In the genomic region with DNA sequence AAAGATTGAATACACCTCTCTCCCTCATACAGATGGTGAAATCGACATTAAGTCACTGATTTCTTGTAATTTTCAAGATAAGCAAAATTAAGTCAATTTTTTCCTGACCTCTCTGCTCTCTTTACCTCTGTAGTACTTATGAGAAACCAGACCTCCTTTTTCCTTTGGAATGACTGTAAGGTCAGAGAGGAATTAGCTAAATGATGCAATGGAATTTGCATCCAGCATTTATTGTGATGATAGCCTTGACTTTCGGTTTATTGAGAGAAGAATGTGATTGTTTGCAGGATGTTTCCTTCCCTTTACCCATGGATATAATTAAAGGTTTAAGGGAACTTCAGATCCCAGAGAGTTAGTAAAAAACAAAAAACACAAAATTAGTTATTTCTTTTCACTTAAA, we compare ENCODE assay signal across 21 cellular contexts. TPM values are rescaled to one million over a fixed set of nuclear protein-coding genes. Genes with fewer than 3 reads are reported as not detected.
DNase-seq lines count a peak whose midpoint lies in the region; ATAC-seq, FAIRE-seq and TF ChIP-seq lines count a peak whose summit lies in the region.
"Had no signal": no experiment of that assay in that cellular context is flagged by ENCODE, and none has a peak within 500 bp of the region (broad histone marks: within the 10 kb centered on the region; RNA-seq: fewer than 3 reads in every experiment).

No MANE protein-coding gene starts in this region.

- no peak overlapping the region for H2AFZ ChIP-seq in endothelial cell of umbilical vein (ENCODE audit: low read depth, low read length)

- H3K9me1 ChIP-seq in endothelial cell of umbilical vein (replicated peaks; ENCODE audit: control insufficient read depth, extremely low read depth, insufficient read depth, low read length) = no peaks in the 10 kb centered on the region

- DNase-seq in adipocyte (ENCODE audit: low read depth) = peak; percentile 10
- peak; percentile 14 for DNase-seq in endothelial cell of umbilical vein (ENCODE audit: low read depth, low spot score)
- no peak for DNase-seq in left ventricle myocardium inferior
- no peak for DNase-seq in dermis blood vessel endothelial cell
- DNase-seq in H54 (ENCODE audit: insufficient read length, low spot score) = no peak
- DNase-seq: BE2C, DMS79 treated with DMSO at 0.1 percent for 48 hours, IMR-90, NCI-H1105, NCI-H2081 treated with DMSO at 0.1 percent for 48 hours, NCI-H2171 treated with DMSO at 0.1 percent for 48 hours, NCI-H446, NCI-H526 had no signal

- no peak for FAIRE-seq in endothelial cell of umbilical vein (lab: Jason Lieb, UNC)
- FAIRE-seq in H54 (lab: Jason Lieb, UNC) = no peak
- FAIRE-seq: RCC 7860 had no signal

- H3K9ac ChIP-seq in HUES6 (ENCODE audit: low read length) (no peak overlapping the region), adipocyte (ENCODE audit: low read length) (no peak overlapping the region), endothelial cell of umbilical vein (replicated peaks; ENCODE audit: extremely low read depth, insufficient read depth, low read length) (no peak overlapping the region)

- dilution Hi-C loops in endothelial cell of umbilical vein (cut with MboI; ENCODE audit: extremely low pct_ligation_motif_present, low sequenced_read_pairs) = no loop called here

- no peak overlapping the region for H3K4me2 ChIP-seq in endothelial cell of umbilical vein (ENCODE audit: insufficient read depth, low read length)

- POLR2A ChIA-PET in endothelial cell of umbilical vein (lab: Charles Lee) = no interaction called here

- no peak for ATAC-seq in HG02973 (IDR thresholded peaks at IDR 0.05; ENCODE audit: unreplicated experiment)
- ATAC-seq: Right ventricle myocardium inferior had no signal

- BruUV-seq in endothelial cell of umbilical vein (replicated peaks; lab: Mats Ljungman, UMichigan) = no TSS peak

- peaks cover 4% of the 10 kb centered on the region; the same call in 1 of the 2 replicates for H3K27me3 ChIP-seq in HUES6 (ENCODE audit: control insufficient read depth, insufficient read depth, low read length)
- peaks cover 19% of the 10 kb centered on the region for H3K27me3 ChIP-seq in adipocyte (replicated peaks; ENCODE audit: control insufficient read depth, insufficient read depth, low read length)
- H3K27me3 ChIP-seq in endothelial cell of umbilical vein (ENCODE audit: control insufficient read depth in 2 of 2, insufficient read depth in 2 of 2, low read length in 2 of 2) = no peaks in the 10 kb centered on the region
- no peaks in the 10 kb centered on the region for H3K27me3 ChIP-seq in neutrophil
- H3K27me3 ChIP-seq in left ventricle myocardium inferior (ENCODE audit: low read depth) = no peaks in the 10 kb centered on the region
- H3K27me3 ChIP-seq: BE2C, SJSA1 had no signal

- H3K9me3 ChIP-seq in HUES6 (ENCODE audit: control insufficient read depth, insufficient read depth, low read depth, low read length) (no peaks in the 10 kb centered on the region), adipocyte (ENCODE audit: control insufficient read depth, low read length) (no peaks in the 10 kb centered on the region), endothelial cell of umbilical vein (replicated peaks; ENCODE audit: control insufficient read depth, insufficient read depth, low read length) (no peaks in the 10 kb centered on the region), neutrophil (no peaks in the 10 kb centered on the region), left ventricle myocardium inferior (replicated peaks) (no peaks in the 10 kb centered on the region)
- H3K9me3 ChIP-seq: BE2C, HAP-1, SJSA1 had no signal

- H4K20me1 ChIP-seq in endothelial cell of umbilical vein (replicated peaks; ENCODE audit: control insufficient read depth, extremely low read depth, insufficient read depth, low read length) = no peaks in the 10 kb centered on the region

- H3K4me1 ChIP-seq in HUES6 (ENCODE audit: control insufficient read depth, insufficient read depth, low read length) (peaks cover 53% of the 10 kb centered on the region), adipocyte (ENCODE audit: control insufficient read depth, insufficient read depth, low read length) (no peaks in the 10 kb centered on the region), endothelial cell of umbilical vein (ENCODE audit: control insufficient read depth, extremely low read depth, insufficient read depth, low read length) (peaks cover 4% of the 10 kb centered on the region), neutrophil (ENCODE audit: control insufficient read depth in 1 of 2, insufficient read depth in 1 of 2, low read depth in 1 of 2, low read length in 1 of 2) (peaks cover 0 to 10% of the 10 kb centered on the region in 2 experiments), left ventricle myocardium inferior (no peaks in the 10 kb centered on the region)
- H3K4me1 ChIP-seq: BE2C, SJSA1 had no signal

- intact Hi-C loops in endothelial cell of umbilical vein (cut with micrococcal nuclease) (no loop called here), left ventricle myocardium inferior (cut with micrococcal nuclease) (no loop called here)

- TF ChIP-seq CTCF in endothelial cell of umbilical vein (IDR thresholded peaks at IDR 0.05; ENCODE audit: extremely low read depth in 1 of 2, insufficient read depth in 1 of 2, low read depth in 1 of 2, low read length in 2 of 2) (no peak), neutrophil (IDR thresholded peaks at IDR 0.05) (no peak), left ventricle myocardium inferior (IDR thresholded peaks at IDR 0.05; ENCODE audit: borderline replicate concordance) (no peak)

- H3K36me3 ChIP-seq in HUES6 (ENCODE audit: control insufficient read depth, insufficient read depth, low read length) (no peaks in the 10 kb centered on the region), adipocyte (ENCODE audit: control insufficient read depth, insufficient read depth, low read length, severe bottlenecking) (no peaks in the 10 kb centered on the region), endothelial cell of umbilical vein (ENCODE audit: control insufficient read depth in 2 of 2, extremely low read depth in 1 of 2, insufficient read depth in 2 of 2, low read length in 2 of 2) (no peaks in the 10 kb centered on the region), neutrophil (no peaks in the 10 kb centered on the region), left ventricle myocardium inferior (no peaks in the 10 kb centered on the region)
- H3K36me3 ChIP-seq: BE2C, HAP-1, SJSA1 had no signal

- no peaks in the 10 kb centered on the region for H3K79me2 ChIP-seq in endothelial cell of umbilical vein (ENCODE audit: control insufficient read depth, insufficient read depth, low read length)

- TF ChIP-seq POLR2A in endothelial cell of umbilical vein (IDR thresholded peaks at IDR 0.05; ENCODE audit: low read depth, low read length) = no peak
- TF ChIP-seq POLR2A in H54 (IDR thresholded peaks at IDR 0.05; ENCODE audit: low read depth, low read length) = no peak

- CTCF ChIA-PET in endothelial cell of umbilical vein (lab: Charles Lee) = interaction anchor here (0.6 to 1.5 kb wide), 4 partner anchors 9 to 570 kb away, joined by 3 to 7 read pairs (median 3); no protein-coding TSS in a partner anchor

- H3K27ac ChIP-seq in HUES6 (ENCODE audit: low read depth, low read length) (peak overlapping the region; percentile 12; the same call in 1 of the 2 replicates), endothelial cell of umbilical vein (ENCODE audit: insufficient read depth, low read depth, low read length) (no peak overlapping the region), neutrophil (peak overlapping the region; percentile 41), left ventricle myocardium inferior (replicated peaks) (no peak overlapping the region)
- H3K27ac ChIP-seq: HL-60, SJSA1 had no signal

- H3K4me3 ChIP-seq in HUES6 (ENCODE audit: low read depth, low read length) = no peak overlapping the region
- H3K4me3 ChIP-seq in adipocyte (ENCODE audit: low read length) = no peak overlapping the region
- no peak overlapping the region for H3K4me3 ChIP-seq in endothelial cell of umbilical vein (replicated peaks in 1 of 3; ENCODE audit: insufficient read depth in 1 of 3, low read depth in 1 of 3, low read length in 3 of 3)
- H3K4me3 ChIP-seq in neutrophil (ENCODE audit: low read depth in 1 of 2, low read length in 1 of 2) = no peak overlapping the region
- H3K4me3 ChIP-seq in left ventricle myocardium inferior = no peak overlapping the region
- H3K4me3 ChIP-seq: HAP-1, SJSA1 had no signal

TF ChIP-seq in endothelial cell of umbilical vein, 7 proteins besides CTCF, POLR2A, EP300 and RAD21:
- no peak for TF ChIP-seq JUN (IDR thresholded peaks at IDR 0.05; ENCODE audit: borderline replicate concordance, insufficient read depth, insufficient read length, low read depth)
- TF ChIP-seq EZH2 (IDR thresholded peaks at IDR 0.05; ENCODE audit: borderline replicate concordance, low read depth, low read length, severe bottlenecking) = no peak
- TF ChIP-seq, protein P1, sequence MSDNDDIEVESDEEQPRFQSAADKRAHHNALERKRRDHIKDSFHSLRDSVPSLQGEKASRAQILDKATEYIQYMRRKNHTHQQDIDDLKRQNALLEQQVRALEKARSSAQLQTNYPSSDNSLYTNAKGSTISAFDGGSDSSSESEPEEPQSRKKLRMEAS (IDR thresholded peaks at IDR 0.05; ENCODE audit: insufficient read depth, insufficient read length) = no peak
- no peak for TF ChIP-seq MYC (IDR thresholded peaks at IDR 0.05; ENCODE audit: low read depth, low read length)

RNA-seq across cellular contexts. Expression of a gene that starts 22.4 kb away (rescaled TPM):
- total RNA-seq in endothelial cell of umbilical vein (3.7 and 5.2 TPM in 2 replicates), left ventricle myocardium inferior (0.80 TPM), dermis blood vessel endothelial cell (2.1 and 2.9 TPM in 2 replicates)
- polyA plus RNA-seq in endothelial cell of umbilical vein = 0.59 and 0.87 TPM in 2 replicates
- polyA plus RNA-seq in endothelial cell of umbilical vein (2011; cell fraction: cytosol; rRNA removed) = 1.6 and 1.7 TPM in 2 replicates
- 1.8 and 2.4 TPM in 2 replicates for polyA plus RNA-seq in endothelial cell of umbilical vein (2011; cell fraction: nucleus; rRNA removed)
- polyA plus RNA-seq in endothelial cell of umbilical vein (2012) = 5.9 and 8.3 TPM in 2 replicates
- polyA minus RNA-seq in endothelial cell of umbilical vein = 1.2 and 1.4 TPM in 2 replicates
- polyA minus RNA-seq in endothelial cell of umbilical vein (2011; cell fraction: cytosol; rRNA and poly(A)+ RNA removed) = 14.3 TPM
- polyA minus RNA-seq in endothelial cell of umbilical vein (2011; cell fraction: nucleus; rRNA and poly(A)+ RNA removed) = 0.87 and 1.4 TPM in 2 replicates

Comparison
In these comparisons a context has a peak if more than half of its experiments do, and no peak if none do; other contexts are left out.
1. H3K27ac ChIP-seq: peak in HUES6 (single experiment) and neutrophil (single experiment); none in endothelial cell of umbilical vein (single experiment) and left ventricle myocardium inferior (single experiment).
2. DNase-seq: peak in adipocyte (single experiment) and endothelial cell of umbilical vein (single experiment); none in left ventricle myocardium inferior (single experiment), dermis blood vessel endothelial cell (single experiment) and H54 (single experiment).